In the genomic region with DNA sequence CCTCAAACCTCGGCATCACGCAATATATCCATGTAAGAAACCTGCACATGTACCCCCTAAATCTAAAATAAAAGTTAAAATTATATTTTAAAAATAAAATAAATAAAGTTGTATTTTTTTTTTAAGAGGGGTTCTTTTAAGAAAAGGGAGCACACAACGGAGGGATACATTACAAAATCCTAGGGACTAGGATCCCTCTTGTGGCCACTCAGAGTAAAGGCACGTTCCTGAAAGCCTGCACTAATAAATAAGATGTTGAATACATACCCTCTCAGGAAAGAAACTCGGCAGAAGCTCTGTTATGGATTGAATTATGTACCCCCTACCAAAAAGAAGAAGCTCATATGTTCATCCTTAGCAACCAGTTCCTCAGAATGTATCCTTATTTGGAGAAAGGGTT, we compare ENCODE assay signal across 8 cellular contexts.
DNase-seq lines count a peak whose midpoint lies in the region; ATAC-seq, FAIRE-seq and TF ChIP-seq lines count a peak whose summit lies in the region.

No MANE protein-coding gene starts in this region.

- no peaks in the 10 kb centered on the region; the same call in 1 of the 2 replicates for H3K27me3 ChIP-seq in GM06990 (replicated peaks; ENCODE audit: control insufficient read depth, insufficient read depth, low read length)

- ATAC-seq in HG03565 (IDR thresholded peaks at IDR 0.05; ENCODE audit: unreplicated experiment) (peak; percentile 41), HG02840 (IDR thresholded peaks at IDR 0.05; ENCODE audit: low FRiP score, unreplicated experiment) (no peak)

- FAIRE-seq in A204.1 (lab: Jason Lieb, UNC) = peak; percentile 93

- peak; percentile 74 for TF ChIP-seq CTCF in GM06990 (IDR thresholded peaks at IDR 0.05; ENCODE audit: insufficient read depth, low read length, poor library complexity, severe bottlenecking)

- no peaks in the 10 kb centered on the region for H3K36me3 ChIP-seq in GM06990 (ENCODE audit: control insufficient read depth, insufficient read depth, low read length)

- DNase-seq in GM06990 (ENCODE audit: extremely low read depth, insufficient read length) (no peak), SW480 (ENCODE audit: low spot score) (peak; percentile 46), inferior parietal cortex (ENCODE audit: extremely low spot score) (peak; percentile 14), ecto neural progenitor cell (ENCODE audit: low spot score) (no peak), dedifferentiated amniotic fluid mesenchymal stem cell (ENCODE audit: extremely low spot score) (no peak)

- H3K4me3 ChIP-seq in GM06990 (replicated peaks; ENCODE audit: low read depth, low read length) = no peak overlapping the region

Comparison
In these comparisons a context has a peak if more than half of its experiments do, and no peak if none do; other contexts are left out.
1. DNase-seq: peak in SW480 (single experiment) and inferior parietal cortex (single experiment); none in GM06990 (single experiment), ecto neural progenitor cell (single experiment) and dedifferentiated amniotic fluid mesenchymal stem cell (single experiment).